In genomic region chr16:68800257-68800875, GRCh38 we compare ENCODE assay signal across 8 cellular contexts. TPM values are rescaled to one million over a fixed set of nuclear protein-coding genes. Genes with fewer than 3 reads are reported as not detected.
DNase-seq lines count a peak whose midpoint lies in the region; ATAC-seq, FAIRE-seq and TF ChIP-seq lines count a peak whose summit lies in the region.

No MANE protein-coding gene starts in this region.

- no peak overlapping the region for H3K4me3 Mint-ChIP-seq in activated naive CD4-positive, alpha-beta T cell treated with anti-CD3 and anti-CD28 coated beads for 36 hours

- intact Hi-C loops in activated naive CD4-positive, alpha-beta T cell treated with anti-CD3 and anti-CD28 coated beads for 36 hours (cut with micrococcal nuclease) = loop anchor here (1.0 to 2.0 kb wide), 5 partner anchors 44 to 272 kb away; no protein-coding TSS in a partner anchor
- intact Hi-C loops in head of caudate nucleus (cut with DNase I) = loop anchor here (2.0 kb wide), 1 partner anchor 98 kb away; no protein-coding TSS in a partner anchor

- H3K27ac ChIP-seq in Peyer's patch = no peak overlapping the region

- TF ChIP-seq POLR2A in Peyer's patch (IDR thresholded peaks at IDR 0.05) = no peak

- DNase-seq in AG10803 (ENCODE audit: low read depth) = peak; percentile 81
- DNase-seq in GM18507 (ENCODE audit: extremely low spot score, insufficient read length, low read depth) = peak; percentile 60
- DNase-seq in HuH-7.5 (ENCODE audit: low spot score) = peak; percentile 66
- DNase-seq in Peyer's patch = peak in 1 of 3 donors; percentile 72
- peak; percentile 86 for DNase-seq in activated naive CD4-positive, alpha-beta T cell treated with anti-CD3 and anti-CD28 coated beads for 36 hours
- DNase-seq in head of caudate nucleus = peak in 40 of 42 donors; percentile 12 to 89 (median 66)
- no peak for DNase-seq in retinal pigment epithelial cell (ENCODE audit: low read depth)

- H3K36me3 ChIP-seq in Peyer's patch = peaks cover 0 to 8% (median 0%) of the 10 kb centered on the region in 3 donors

- peak overlapping the region; percentile 30 for H3K27ac Mint-ChIP-seq in activated naive CD4-positive, alpha-beta T cell treated with anti-CD3 and anti-CD28 coated beads for 36 hours

- CTCF ChIA-PET in activated naive CD4-positive, alpha-beta T cell treated with anti-CD3 and anti-CD28 coated beads for 36 hours (lab: Charles Lee) = interaction anchor here (0.6 to 4.7 kb wide), 15 partner anchors 31 to 300 kb away, joined by 3 to 31 read pairs (median 4); no protein-coding TSS in a partner anchor

- H3K9me3 ChIP-seq in Peyer's patch = no peaks in the 10 kb centered on the region

- H3K27me3 Mint-ChIP-seq in activated naive CD4-positive, alpha-beta T cell treated with anti-CD3 and anti-CD28 coated beads for 36 hours (ENCODE audit: low read depth) = no peaks in the 10 kb centered on the region

- H3K36me3 Mint-ChIP-seq in activated naive CD4-positive, alpha-beta T cell treated with anti-CD3 and anti-CD28 coated beads for 36 hours (ENCODE audit: low read depth) = no peaks in the 10 kb centered on the region

- H3K9me3 Mint-ChIP-seq in activated naive CD4-positive, alpha-beta T cell treated with anti-CD3 and anti-CD28 coated beads for 36 hours = no peaks in the 10 kb centered on the region

- H3K27me3 ChIP-seq in Peyer's patch = no peaks in the 10 kb centered on the region

- no peak for ATAC-seq in HG02973 (IDR thresholded peaks at IDR 0.05; ENCODE audit: unreplicated experiment)

- H3K4me1 Mint-ChIP-seq in activated naive CD4-positive, alpha-beta T cell treated with anti-CD3 and anti-CD28 coated beads for 36 hours (ENCODE audit: low read depth) = peaks cover 3% of the 10 kb centered on the region

- TF ChIP-seq CTCF in AG10803 (conservative IDR thresholded peaks at IDR 0.05; ENCODE audit: low read length) = peak; percentile 86
- TF ChIP-seq CTCF in Peyer's patch (IDR thresholded peaks at IDR 0.05) = peak in 5 of 6 experiments; percentile 15 to 75 (median 68)
- TF ChIP-seq CTCF in retinal pigment epithelial cell (conservative IDR thresholded peaks at IDR 0.05; ENCODE audit: low read depth, low read length) = peak; percentile 86

- no peaks in the 10 kb centered on the region for H3K4me1 ChIP-seq in Peyer's patch

- H3K4me3 ChIP-seq in AG10803 (ENCODE audit: low read length) (no peak overlapping the region), Peyer's patch (no peak overlapping the region), retinal pigment epithelial cell (ENCODE audit: low read length) (no peak overlapping the region)

- peak; percentile 86 for FAIRE-seq in GM18507 (lab: Jason Lieb, UNC)

RNA-seq across cellular contexts. Expression of gene TANGO6, which starts 43.0 kb away (rescaled TPM):
- total RNA-seq in Peyer's patch = 10 to 100 TPM in 3 of 4 donors, 1 to 10 TPM in 1; 9.2 to 44.6 (median 13.0) TPM
- 10 to 100 TPM; 21.6 to 22.3 TPM for total RNA-seq in activated naive CD4-positive, alpha-beta T cell treated with anti-CD3 and anti-CD28 coated beads for 36 hours
